Comparison of ENCODE assay signal across 16 cellular contexts in genomic region chr3:126149256-126149902, GRCh38. TPM values are rescaled to one million over a fixed set of nuclear protein-coding genes. Genes with fewer than 3 reads are reported as not detected.
A peak's percentile ranks its signal among the peaks of the same experiment; 100 is the strongest.
DNase-seq lines count a peak whose midpoint lies in the region; ATAC-seq and TF ChIP-seq lines count a peak whose summit lies in the region.
"Had no signal": no experiment of that assay in that cellular context is flagged by ENCODE, and none has a peak within 500 bp of the region (broad histone marks: within the 10 kb centered on the region; RNA-seq: fewer than 3 reads in every experiment).

No MANE protein-coding gene starts in this region.

- no peaks in the 10 kb centered on the region for H3K36me3 ChIP-seq in mucosa of descending colon (ENCODE audit: low read depth)

- DNase-seq in activated T-cell treated with anti-CD3 and anti-CD28 coated beads, Interleukin-2, amount 50 U/mL, for 1 hour: peak; percentile 4
- DNase-seq in activated T-cell treated with anti-CD3 and anti-CD28 coated beads for 4 hours: no peak
- DNase-seq in activated T-helper 2 cell treated with anti-CD3 and anti-CD28 coated beads, Interferon-gamma antibody, Interleukin-2, Interleukin-4, amounts not matched to agents 10 μg/mL and 5 μg/mL and 100 μg/mL, durations not matched to agents 14 hours and 24 hours and 36 hours (ENCODE audit: low spot score): peak; percentile 3
- DNase-seq in mucosa of descending colon: peak in 2 of 3 donors; percentile 7 to 12
- DNase-seq in stimulated activated CD8-positive, alpha-beta memory T cell treated with anti-CD3 and anti-CD28 coated beads, Interleukin-4, amount 100 ng/mL, for 48 hours: peak; percentile 8
- DNase-seq in NCI-H1694 (lab: John Stamatoyannopoulos, UW): no peak
- DNase-seq: AML-193, GF-D8, NCI-H1048, NCI-H146, NCI-H2081 treated with DMSO at 0.1 percent for 48 hours, NCI-H510A treated with DMSO at 0.1 percent for 48 hours, NCI-H82, PC-9 had no signal

- H3K4me3 ChIP-seq in mucosa of descending colon: no peak overlapping the region
- H3K4me3 ChIP-seq: PC-9 had no signal

- H3K9me3 ChIP-seq in mucosa of descending colon: no peaks in the 10 kb centered on the region

- no peaks in the 10 kb centered on the region for H3K4me1 Mint-ChIP-seq in activated T-helper 2 cell treated with anti-CD3 and anti-CD28 coated beads, Interferon-gamma antibody, Interleukin-2, Interleukin-4, amounts not matched to agents 10 μg/mL and 5 μg/mL and 100 μg/mL, durations not matched to agents 14 hours and 24 hours and 36 hours (ENCODE audit: low read depth)
- H3K4me1 Mint-ChIP-seq: CD14-positive monocyte had no signal

- intact Hi-C loops in activated T-helper 2 cell treated with anti-CD3 and anti-CD28 coated beads, Interferon-gamma antibody, Interleukin-2, Interleukin-4, amounts not matched to agents 10 μg/mL and 5 μg/mL and 100 μg/mL, durations not matched to agents 14 hours and 24 hours and 36 hours (cut with micrococcal nuclease): no loop called here
- intact Hi-C loops in mucosa of descending colon (cut with DNase I, micrococcal nuclease): no loop called here

- no peak for ATAC-seq in mucosa of descending colon
- no peak for ATAC-seq in GM18519 (IDR thresholded peaks at IDR 0.05; ENCODE audit: low FRiP score, unreplicated experiment)

- H3K27ac Mint-ChIP-seq in activated T-helper 2 cell treated with anti-CD3 and anti-CD28 coated beads, Interferon-gamma antibody, Interleukin-2, Interleukin-4, amounts not matched to agents 10 μg/mL and 5 μg/mL and 100 μg/mL, durations not matched to agents 14 hours and 24 hours and 36 hours: no peak overlapping the region
- H3K27ac Mint-ChIP-seq: CD14-positive monocyte had no signal

- TF ChIP-seq CTCF in mucosa of descending colon (IDR thresholded peaks at IDR 0.05): no peak

- H3K36me3 Mint-ChIP-seq in activated T-helper 2 cell treated with anti-CD3 and anti-CD28 coated beads, Interferon-gamma antibody, Interleukin-2, Interleukin-4, amounts not matched to agents 10 μg/mL and 5 μg/mL and 100 μg/mL, durations not matched to agents 14 hours and 24 hours and 36 hours (ENCODE audit: low read depth): no peaks in the 10 kb centered on the region
- H3K36me3 Mint-ChIP-seq: CD14-positive monocyte had no signal

- H3K4me1 ChIP-seq in mucosa of descending colon (ENCODE audit: low read depth): no peaks in the 10 kb centered on the region

- no peak overlapping the region for H3K4me3 Mint-ChIP-seq in activated T-helper 2 cell treated with anti-CD3 and anti-CD28 coated beads, Interferon-gamma antibody, Interleukin-2, Interleukin-4, amounts not matched to agents 10 μg/mL and 5 μg/mL and 100 μg/mL, durations not matched to agents 14 hours and 24 hours and 36 hours (ENCODE audit: low read depth)
- H3K4me3 Mint-ChIP-seq: CD14-positive monocyte had no signal

- H3K9me3 Mint-ChIP-seq in activated T-helper 2 cell treated with anti-CD3 and anti-CD28 coated beads, Interferon-gamma antibody, Interleukin-2, Interleukin-4, amounts not matched to agents 10 μg/mL and 5 μg/mL and 100 μg/mL, durations not matched to agents 14 hours and 24 hours and 36 hours: no peaks in the 10 kb centered on the region
- H3K9me3 Mint-ChIP-seq: CD14-positive monocyte had no signal

- no peaks in the 10 kb centered on the region for H3K27me3 Mint-ChIP-seq in activated T-helper 2 cell treated with anti-CD3 and anti-CD28 coated beads, Interferon-gamma antibody, Interleukin-2, Interleukin-4, amounts not matched to agents 10 μg/mL and 5 μg/mL and 100 μg/mL, durations not matched to agents 14 hours and 24 hours and 36 hours (ENCODE audit: low read depth)

RNA-seq across cellular contexts. Expression of gene ALDH1L1, which starts 31.0 kb away (rescaled TPM):
- total RNA-seq in activated T-helper 2 cell treated with anti-CD3 and anti-CD28 coated beads, Interferon-gamma antibody, Interleukin-2, Interleukin-4, amounts not matched to agents 10 μg/mL and 5 μg/mL and 100 μg/mL, durations not matched to agents 14 hours and 24 hours and 36 hours: not detected in 2 replicates
- 10 to 100 TPM; 14.3 to 27.4 (median 15.0) TPM for total RNA-seq in mucosa of descending colon

Comparison
In these comparisons a context has a peak if more than half of its experiments do, and no peak if none do; other contexts are left out.
1. DNase-seq: peak in activated T-cell treated with anti-CD3 and anti-CD28 coated beads, Interleukin-2, amount 50 U/mL, for 1 hour (single experiment), activated T-helper 2 cell treated with anti-CD3 and anti-CD28 coated beads, Interferon-gamma antibody, Interleukin-2, Interleukin-4, amounts not matched to agents 10 μg/mL and 5 μg/mL and 100 μg/mL, durations not matched to agents 14 hours and 24 hours and 36 hours (single experiment), mucosa of descending colon (2 of 3) and stimulated activated CD8-positive, alpha-beta memory T cell treated with anti-CD3 and anti-CD28 coated beads, Interleukin-4, amount 100 ng/mL, for 48 hours (single experiment); none in activated T-cell treated with anti-CD3 and anti-CD28 coated beads for 4 hours (single experiment) and NCI-H1694 (single experiment).
2. RNA of gene ALDH1L1, which starts 31.0 kb away (total RNA-seq): 14.3 to 27.4 TPM in mucosa of descending colon; not detected in activated T-helper 2 cell treated with anti-CD3 and anti-CD28 coated beads, Interferon-gamma antibody, Interleukin-2, Interleukin-4, amounts not matched to agents 10 μg/mL and 5 μg/mL and 100 μg/mL, durations not matched to agents 14 hours and 24 hours and 36 hours; every median in the first group is over 10 times any median in the second.